ENCODE assay signal across 4 cellular contexts in the genomic region with DNA sequence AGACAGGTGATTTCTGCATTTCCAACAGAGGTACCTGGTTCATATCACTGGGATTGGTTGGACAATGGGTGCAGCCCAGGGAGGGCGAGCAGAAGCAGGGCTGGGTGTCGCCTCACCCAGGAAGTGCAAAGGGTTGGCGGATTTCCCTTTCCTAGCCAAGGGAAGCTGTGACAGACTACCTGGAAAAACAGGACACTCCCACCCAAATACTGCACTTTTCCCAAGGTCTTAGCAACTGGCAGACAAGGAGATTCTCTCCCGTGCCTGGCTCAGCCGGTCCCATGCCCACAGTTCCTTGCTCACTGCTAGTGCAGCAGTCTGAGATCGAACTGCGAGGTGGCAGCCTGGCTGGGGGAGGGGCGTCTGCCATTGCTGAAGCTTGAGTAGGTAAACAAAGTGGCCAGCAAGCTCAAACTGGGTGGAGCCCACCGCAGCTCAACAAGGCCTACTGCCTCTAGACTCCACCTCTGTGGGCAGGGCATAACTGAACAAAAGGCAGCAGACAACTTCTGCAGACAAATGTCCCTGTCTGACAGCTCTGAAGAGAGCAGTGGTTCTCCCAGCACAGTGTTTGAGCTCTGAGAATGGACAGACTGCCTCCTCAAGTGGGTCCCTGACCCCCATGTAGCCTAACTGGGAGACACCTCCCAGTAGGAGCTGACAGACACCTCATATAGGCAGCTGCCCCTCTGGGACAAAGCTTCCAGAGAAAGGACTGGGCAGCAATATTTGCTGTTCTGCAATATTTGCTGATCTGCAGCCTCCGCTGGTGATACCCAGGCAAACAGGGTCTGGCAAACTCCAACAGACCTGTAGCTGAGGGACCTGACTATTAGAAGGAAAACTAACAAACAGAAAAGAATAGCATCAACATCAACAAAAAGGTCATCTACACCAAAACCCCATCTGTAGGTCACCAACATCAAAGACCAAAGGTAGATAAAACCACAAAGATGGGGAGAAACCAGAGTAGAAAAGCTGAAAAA. TPM values are rescaled to one million over a fixed set of nuclear protein-coding genes. Genes with fewer than 3 reads are reported as not detected.
"Had no signal": no experiment of that assay in that cellular context is flagged by ENCODE, and none has a peak within 500 bp of the region (broad histone marks: within the 10 kb centered on the region; RNA-seq: fewer than 3 reads in every experiment).

No MANE protein-coding gene starts in this region.

RNA-seq across cellular contexts. Expression of gene C7, which starts 13.6 kb away (rescaled TPM):
- total RNA-seq: activated CD4-positive, alpha-beta T cell treated with anti-CD3 and anti-CD28 coated beads, Interleukin-2, amount 10 ng/mL, durations not matched to agents 7 days and 5 days; activated CD8-positive, alpha-beta memory T cell treated with anti-CD3 and anti-CD28 coated beads, Interleukin-2, amount 10 ng/mL, durations not matched to agents 7 days and 5 days; activated CD8-positive, alpha-beta T cell treated with anti-CD3 and anti-CD28 coated beads for 36 hours; mammary epithelial cell had no signal
- polyA plus RNA-seq: mammary epithelial cell had no signal
